1 cellular context compared by ENCODE assay signal in the genomic region with DNA sequence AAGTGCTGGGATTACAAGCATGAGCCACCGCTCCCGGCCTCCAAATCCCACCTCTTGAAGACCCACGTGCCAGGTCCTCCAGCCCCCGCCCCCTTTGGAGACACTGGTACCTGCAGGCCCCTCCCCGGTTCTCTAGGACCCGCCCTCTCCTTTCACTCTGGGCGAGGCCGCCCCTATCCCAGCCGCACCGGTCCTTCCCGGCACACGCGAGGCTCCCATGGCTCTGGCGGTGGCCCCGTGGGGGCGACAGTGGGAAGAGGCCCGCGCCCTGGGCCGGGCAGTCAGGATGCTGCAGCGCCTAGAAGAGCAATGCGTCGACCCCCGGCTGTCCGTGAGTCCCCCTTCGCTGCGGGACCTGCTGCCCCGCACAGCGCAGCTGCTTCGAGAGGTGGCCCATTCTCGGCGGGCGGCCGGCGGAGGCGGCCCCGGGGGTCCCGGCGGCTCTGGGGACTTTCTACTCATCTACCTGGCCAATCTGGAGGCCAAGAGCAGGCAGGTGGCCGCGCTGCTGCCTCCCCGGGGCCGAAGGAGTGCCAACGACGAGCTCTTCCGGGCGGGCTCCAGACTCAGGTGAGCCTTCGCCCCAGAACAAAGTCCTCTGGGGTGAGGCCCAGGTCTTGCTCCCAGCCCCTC.
A peak's percentile ranks its signal among the peaks of the same experiment; 100 is the strongest.
TF ChIP-seq lines count a peak whose summit lies in the region.

A gene with protein sequence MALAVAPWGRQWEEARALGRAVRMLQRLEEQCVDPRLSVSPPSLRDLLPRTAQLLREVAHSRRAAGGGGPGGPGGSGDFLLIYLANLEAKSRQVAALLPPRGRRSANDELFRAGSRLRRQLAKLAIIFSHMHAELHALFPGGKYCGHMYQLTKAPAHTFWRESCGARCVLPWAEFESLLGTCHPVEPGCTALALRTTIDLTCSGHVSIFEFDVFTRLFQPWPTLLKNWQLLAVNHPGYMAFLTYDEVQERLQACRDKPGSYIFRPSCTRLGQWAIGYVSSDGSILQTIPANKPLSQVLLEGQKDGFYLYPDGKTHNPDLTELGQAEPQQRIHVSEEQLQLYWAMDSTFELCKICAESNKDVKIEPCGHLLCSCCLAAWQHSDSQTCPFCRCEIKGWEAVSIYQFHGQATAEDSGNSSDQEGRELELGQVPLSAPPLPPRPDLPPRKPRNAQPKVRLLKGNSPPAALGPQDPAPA (plus strand): TSS at position 176 of the 633 bp plus-strand sequence. CDS start 42 bp downstream, at position 218.

TF ChIP-seq in WTC11, 78 proteins besides CTCF, POLR2A, EP300 and RAD21 (continued from another document):
- no peak for TF ChIP-seq OVOL2 (CRISPR knock-in tag; IDR thresholded peaks at IDR 0.05; ENCODE audit: borderline replicate concordance)
- TF ChIP-seq, protein P1, sequence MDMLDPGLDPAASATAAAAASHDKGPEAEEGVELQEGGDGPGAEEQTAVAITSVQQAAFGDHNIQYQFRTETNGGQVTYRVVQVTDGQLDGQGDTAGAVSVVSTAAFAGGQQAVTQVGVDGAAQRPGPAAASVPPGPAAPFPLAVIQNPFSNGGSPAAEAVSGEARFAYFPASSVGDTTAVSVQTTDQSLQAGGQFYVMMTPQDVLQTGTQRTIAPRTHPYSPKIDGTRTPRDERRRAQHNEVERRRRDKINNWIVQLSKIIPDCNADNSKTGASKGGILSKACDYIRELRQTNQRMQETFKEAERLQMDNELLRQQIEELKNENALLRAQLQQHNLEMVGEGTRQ (CRISPR knock-in tag; IDR thresholded peaks at IDR 0.05) = peak; percentile 80
- TF ChIP-seq JUN (CRISPR knock-in tag; IDR thresholded peaks at IDR 0.05) = no peak
- TF ChIP-seq TCF7 (CRISPR knock-in tag; IDR thresholded peaks at IDR 0.05; ENCODE audit: low read depth) = no peak
- no peak for TF ChIP-seq E2F4 (CRISPR knock-in tag; IDR thresholded peaks at IDR 0.05; ENCODE audit: borderline replicate concordance, low read depth)
- TF ChIP-seq GTF2I (CRISPR knock-in tag; conservative IDR thresholded peaks at IDR 0.05) = no peak
- no peak for TF ChIP-seq GRHL2 (CRISPR knock-in tag; IDR thresholded peaks at IDR 0.05; ENCODE audit: insufficient replicate concordance, severe bottlenecking)
- no peak for TF ChIP-seq ZNF219 (CRISPR knock-in tag; IDR thresholded peaks at IDR 0.05; ENCODE audit: borderline replicate concordance)
- peak; percentile 79; the same call in 1 of the 2 replicates for TF ChIP-seq USF1 (CRISPR knock-in tag; IDR thresholded peaks at IDR 0.05)
- TF ChIP-seq, protein P2, sequence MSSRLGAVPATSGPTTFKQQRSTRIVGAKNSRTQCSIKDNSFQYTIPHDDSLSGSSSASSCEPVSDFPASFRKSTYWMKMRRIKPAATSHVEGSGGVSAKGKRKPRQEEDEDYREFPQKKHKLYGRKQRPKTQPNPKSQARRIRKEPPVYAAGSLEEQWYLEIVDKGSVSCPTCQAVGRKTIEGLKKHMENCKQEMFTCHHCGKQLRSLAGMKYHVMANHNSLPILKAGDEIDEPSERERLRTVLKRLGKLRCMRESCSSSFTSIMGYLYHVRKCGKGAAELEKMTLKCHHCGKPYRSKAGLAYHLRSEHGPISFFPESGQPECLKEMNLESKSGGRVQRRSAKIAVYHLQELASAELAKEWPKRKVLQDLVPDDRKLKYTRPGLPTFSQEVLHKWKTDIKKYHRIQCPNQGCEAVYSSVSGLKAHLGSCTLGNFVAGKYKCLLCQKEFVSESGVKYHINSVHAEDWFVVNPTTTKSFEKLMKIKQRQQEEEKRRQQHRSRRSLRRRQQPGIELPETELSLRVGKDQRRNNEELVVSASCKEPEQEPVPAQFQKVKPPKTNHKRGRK (CRISPR knock-in tag; IDR thresholded peaks at IDR 0.05; ENCODE audit: borderline replicate concordance) = no peak
- no peak for TF ChIP-seq TP53 (CRISPR knock-in tag; IDR thresholded peaks at IDR 0.05)
- TF ChIP-seq CBFB (CRISPR knock-in tag; IDR thresholded peaks at IDR 0.05; ENCODE audit: low read depth) = no peak
- no peak for TF ChIP-seq EMX1 (CRISPR knock-in tag; IDR thresholded peaks at IDR 0.05)
- TF ChIP-seq GABPB1 (CRISPR knock-in tag; IDR thresholded peaks at IDR 0.05) = no peak; the same call in 1 of the 2 replicates
- peak; percentile 62 for TF ChIP-seq ZNF423 (CRISPR knock-in tag; IDR thresholded peaks at IDR 0.05)
- no peak for TF ChIP-seq AR (CRISPR knock-in tag; IDR thresholded peaks at IDR 0.05)
- TF ChIP-seq, protein P3, sequence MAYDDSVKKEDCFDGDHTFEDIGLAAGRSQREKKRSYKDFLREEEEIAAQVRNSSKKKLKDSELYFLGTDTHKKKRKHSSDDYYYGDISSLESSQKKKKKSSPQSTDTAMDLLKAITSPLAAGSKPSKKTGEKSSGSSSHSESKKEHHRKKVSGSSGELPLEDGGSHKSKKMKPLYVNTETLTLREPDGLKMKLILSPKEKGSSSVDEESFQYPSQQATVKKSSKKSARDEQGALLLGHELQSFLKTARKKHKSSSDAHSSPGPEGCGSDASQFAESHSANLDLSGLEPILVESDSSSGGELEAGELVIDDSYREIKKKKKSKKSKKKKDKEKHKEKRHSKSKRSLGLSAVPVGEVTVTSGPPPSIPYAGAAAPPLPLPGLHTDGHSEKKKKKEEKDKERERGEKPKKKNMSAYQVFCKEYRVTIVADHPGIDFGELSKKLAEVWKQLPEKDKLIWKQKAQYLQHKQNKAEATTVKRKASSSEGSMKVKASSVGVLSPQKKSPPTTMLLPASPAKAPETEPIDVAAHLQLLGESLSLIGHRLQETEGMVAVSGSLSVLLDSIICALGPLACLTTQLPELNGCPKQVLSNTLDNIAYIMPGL (CRISPR knock-in tag; IDR thresholded peaks at IDR 0.05) = peak; percentile 46; the same call in 1 of the 2 replicates
- TF ChIP-seq MYBL2 (CRISPR knock-in tag; IDR thresholded peaks at IDR 0.05) = no peak
- no peak for TF ChIP-seq IRF2 (CRISPR knock-in tag; IDR thresholded peaks at IDR 0.05; ENCODE audit: borderline replicate concordance, low read depth)
- TF ChIP-seq ZNF416 (CRISPR knock-in tag; IDR thresholded peaks at IDR 0.05) = no peak
- TF ChIP-seq FOXK1 (CRISPR knock-in tag; IDR thresholded peaks at IDR 0.05) = 0 out of 2 replicates have a peak, but pooled peaks have one; percentile 11
TF ChIP-seq in WTC11: peak in this region for 13.
